ENCODE assay signal across 1 cellular context in the genomic region with DNA sequence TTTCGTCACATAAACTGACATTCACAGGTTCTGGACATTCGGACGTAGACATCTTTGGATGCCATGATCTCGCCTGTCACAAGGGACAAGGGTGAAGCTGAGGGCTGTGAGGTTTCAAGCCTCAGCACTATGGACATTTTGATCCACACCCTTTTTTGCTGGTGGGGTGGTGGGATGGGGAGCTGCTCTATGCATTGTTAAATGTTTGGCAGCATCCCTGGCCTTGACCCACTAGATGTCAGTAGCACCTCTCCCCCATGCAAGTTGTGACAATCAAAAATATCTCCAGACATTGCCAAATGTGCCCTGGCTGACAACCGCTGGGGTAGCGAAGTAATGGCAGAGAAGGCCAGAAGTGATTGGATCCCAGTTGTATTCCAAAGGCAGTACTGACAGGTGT.
TF ChIP-seq lines count a peak whose summit lies in the region.

No MANE protein-coding gene starts in this region.

TF ChIP-seq in SK-N-SH, 30 proteins besides CTCF, POLR2A, EP300 and RAD21 (continued from another document):
- TF ChIP-seq, protein P1, sequence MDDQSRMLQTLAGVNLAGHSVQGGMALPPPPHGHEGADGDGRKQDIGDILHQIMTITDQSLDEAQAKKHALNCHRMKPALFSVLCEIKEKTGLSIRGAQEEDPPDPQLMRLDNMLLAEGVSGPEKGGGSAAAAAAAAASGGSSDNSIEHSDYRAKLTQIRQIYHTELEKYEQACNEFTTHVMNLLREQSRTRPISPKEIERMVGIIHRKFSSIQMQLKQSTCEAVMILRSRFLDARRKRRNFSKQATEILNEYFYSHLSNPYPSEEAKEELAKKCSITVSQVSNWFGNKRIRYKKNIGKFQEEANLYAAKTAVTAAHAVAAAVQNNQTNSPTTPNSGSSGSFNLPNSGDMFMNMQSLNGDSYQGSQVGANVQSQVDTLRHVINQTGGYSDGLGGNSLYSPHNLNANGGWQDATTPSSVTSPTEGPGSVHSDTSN (IDR thresholded peaks at IDR 0.05), result no peak
